In the genomic region with DNA sequence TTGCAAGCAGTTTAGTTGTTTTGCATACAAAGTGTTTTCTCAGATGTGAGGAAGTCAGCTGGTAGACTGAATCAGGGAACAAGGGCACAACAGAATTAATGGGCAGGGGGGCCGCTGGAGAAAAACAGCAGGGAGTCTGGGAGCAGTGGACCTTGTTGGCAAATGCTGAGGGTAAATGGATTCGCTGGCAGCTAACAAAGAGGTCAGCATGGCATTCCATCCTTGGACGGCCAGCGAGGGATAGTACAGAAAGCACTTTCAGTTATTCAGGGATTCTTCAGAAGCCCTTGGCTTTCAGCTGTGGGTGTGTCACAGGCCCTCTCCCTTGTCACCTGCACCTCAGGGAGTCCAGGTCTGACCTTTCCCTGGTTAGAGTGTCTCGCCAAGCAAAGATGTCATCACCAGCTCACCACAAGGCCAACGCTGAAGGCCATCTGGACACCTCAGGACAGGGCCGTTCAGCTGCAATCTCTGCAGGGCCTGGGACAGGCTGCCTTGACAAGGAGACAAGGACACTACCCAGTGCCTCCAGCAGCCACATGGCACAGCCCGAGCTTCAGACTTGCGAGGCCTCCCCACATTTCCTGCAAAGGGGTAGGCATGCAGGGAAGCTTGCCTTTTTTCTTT, we compare ENCODE assay signal across 20 cellular contexts.
"Had no signal": no experiment of that assay in that cellular context is flagged by ENCODE, and none has a peak within 500 bp of the region (broad histone marks: within the 10 kb centered on the region; RNA-seq: fewer than 3 reads in every experiment).

No MANE protein-coding gene starts in this region.

- H3K4me3 ChIP-seq: body of pancreas, thyroid gland had no signal

- H3K4me3 Mint-ChIP-seq: activated naive CD4-positive, alpha-beta T cell treated with anti-CD3 and anti-CD28 coated beads for 36 hours; activated T-helper 17 cell treated with anti-CD3 and anti-CD28 coated beads, Interleukin-2, amount 50 U/mL, for 72 hours; central memory CD8-positive, alpha-beta T cell; effector memory CD8-positive, alpha-beta T cell; naive B cell; neural crest cell; stimulated activated naive CD8-positive, alpha-beta T cell treated with anti-CD3 and anti-CD28 coated beads, Interleukin-15, Interleukin-2, amounts not matched to agents 100 ng/mL and 50 ng/mL, for 24 hours; T-cell; T-helper 2 cell treated with Interferon-gamma antibody and Interleukin-4, amounts not matched to agents 5 μg/mL and 100 μg/mL, for 36 hours; WTC11 had no signal

- H3K9me3 ChIP-seq: body of pancreas, thyroid gland had no signal

- H3K27ac Mint-ChIP-seq: activated naive CD4-positive, alpha-beta T cell treated with anti-CD3 and anti-CD28 coated beads for 36 hours; activated T-helper 17 cell treated with anti-CD3 and anti-CD28 coated beads, Interleukin-2, amount 50 U/mL, for 72 hours; naive B cell; stimulated activated naive CD8-positive, alpha-beta T cell treated with anti-CD3 and anti-CD28 coated beads, Interleukin-15, Interleukin-2, amounts not matched to agents 100 ng/mL and 50 ng/mL, for 24 hours; T-cell; T-helper 2 cell treated with Interferon-gamma antibody and Interleukin-4, amounts not matched to agents 5 μg/mL and 100 μg/mL, for 36 hours; WTC11 had no signal

- H3K36me3 ChIP-seq: thyroid gland had no signal

- H3K9me3 Mint-ChIP-seq: activated T-helper 17 cell treated with anti-CD3 and anti-CD28 coated beads, Interleukin-2, amount 50 U/mL, for 72 hours; central memory CD8-positive, alpha-beta T cell; effector memory CD8-positive, alpha-beta T cell; naive B cell; neural crest cell; T-cell had no signal

- ATAC-seq: activated T-helper 17 cell treated with anti-CD3 and anti-CD28 coated beads, Interleukin-2, amount 50 U/mL, for 72 hours; body of pancreas; effector memory CD8-positive, alpha-beta T cell; esophagus mucosa; T-cell; WTC11 had no signal

- H3K27me3 ChIP-seq: body of pancreas, thyroid gland had no signal

- H3K36me3 Mint-ChIP-seq: naive B cell, T-cell had no signal

- H3K27ac ChIP-seq: body of pancreas, thyroid gland had no signal

- DNase-seq: activated naive CD4-positive, alpha-beta T cell treated with anti-CD3 and anti-CD28 coated beads for 36 hours; activated T-cell treated with anti-CD3 and anti-CD28 coated beads, Interleukin-2, amount 50 U/mL, for 1 hour; body of pancreas; effector memory CD8-positive, alpha-beta T cell; foreskin melanocyte; hippocampal formation; kidney glomerular epithelial cell; mesenchymal stem cell; naive B cell; occipital lobe; stimulated activated CD4-positive, alpha-beta T cell treated with anti-CD3 and anti-CD28 coated beads, Interleukin-12 subunit alpha, Interleukin-12 subunit beta, amount 100 ng/mL, for 4 hours; T-cell; thyroid gland had no signal

- H3K27me3 Mint-ChIP-seq: activated T-helper 17 cell treated with anti-CD3 and anti-CD28 coated beads, Interleukin-2, amount 50 U/mL, for 72 hours; central memory CD8-positive, alpha-beta T cell; stimulated activated naive CD8-positive, alpha-beta T cell treated with anti-CD3 and anti-CD28 coated beads, Interleukin-15, Interleukin-2, amounts not matched to agents 100 ng/mL and 50 ng/mL, for 24 hours; T-cell had no signal
